22 cellular contexts compared by ENCODE assay signal in the genomic region with DNA sequence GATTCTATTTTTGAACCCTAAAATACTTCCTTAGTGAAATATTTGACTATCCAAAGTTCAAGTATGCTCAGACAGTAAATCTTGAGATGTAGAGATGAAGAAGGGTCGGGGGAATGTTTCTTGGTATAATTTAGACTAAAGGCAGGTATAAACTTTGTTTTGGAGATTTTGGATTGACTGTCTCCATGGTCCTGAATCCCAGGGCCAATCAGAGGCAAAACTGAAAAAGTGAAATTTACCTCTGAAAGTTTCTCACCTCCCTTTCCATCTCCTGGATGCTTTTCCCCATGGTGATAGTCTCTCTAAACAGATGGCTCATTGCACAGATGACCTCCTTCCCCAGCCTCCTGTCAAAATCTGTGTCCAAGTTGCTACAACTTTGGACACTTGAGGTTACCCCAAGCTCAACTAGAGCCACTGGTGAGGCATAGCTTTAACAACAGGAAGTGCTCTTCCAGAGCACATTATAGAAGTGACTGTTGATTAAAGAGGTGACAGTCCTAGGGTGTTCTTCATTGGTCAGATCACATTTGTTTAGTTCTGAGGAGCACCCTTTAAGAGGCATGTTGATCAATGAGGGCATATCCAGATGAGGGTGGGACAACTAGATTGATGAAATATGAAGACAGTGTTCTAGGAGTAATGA.
DNase-seq lines count a peak whose midpoint lies in the region; ATAC-seq, FAIRE-seq and TF ChIP-seq lines count a peak whose summit lies in the region.
"Had no signal": no experiment of that assay in that cellular context is flagged by ENCODE, and none has a peak within 500 bp of the region (broad histone marks: within the 10 kb centered on the region; RNA-seq: fewer than 3 reads in every experiment).

No MANE protein-coding gene starts in this region.

- peaks cover 75% of the 10 kb centered on the region for H3K4me1 Mint-ChIP-seq in activated T-cell treated with anti-CD3 and anti-CD28 coated beads, Interleukin-2, amount 50 U/mL, for 72 hours (ENCODE audit: low read depth)
- peaks cover 65% of the 10 kb centered on the region for H3K4me1 Mint-ChIP-seq in activated naive CD8-positive, alpha-beta T cell (ENCODE audit: low read depth)

- peaks cover 0 to 5% of the 10 kb centered on the region in 2 donors for H3K9me3 Mint-ChIP-seq in activated T-cell treated with anti-CD3 and anti-CD28 coated beads, Interleukin-2, amount 50 U/mL, for 72 hours
- H3K9me3 Mint-ChIP-seq in activated naive CD8-positive, alpha-beta T cell (ENCODE audit: low read depth), result peaks cover 10% of the 10 kb centered on the region

- H3K27me3 Mint-ChIP-seq in activated T-cell treated with anti-CD3 and anti-CD28 coated beads, Interleukin-2, amount 50 U/mL, for 72 hours (ENCODE audit: low read depth), result no peaks in the 10 kb centered on the region
- no peaks in the 10 kb centered on the region for H3K27me3 Mint-ChIP-seq in activated naive CD8-positive, alpha-beta T cell
- H3K27me3 Mint-ChIP-seq: CD4-positive, alpha-beta memory T cell had no signal

- 0 out of 2 replicates have a peak overlapping the region, but pooled peaks have one; percentile 26 for H3K9ac ChIP-seq in Karpas-422 (ENCODE audit: low read length)
- no peak overlapping the region for H3K9ac ChIP-seq in kidney (ENCODE audit: low read length in 2 of 2)
- H3K9ac ChIP-seq: KMS-11 had no signal

- peak overlapping the region; percentile 79 for H3K27ac ChIP-seq in Karpas-422 (ENCODE audit: low read length)
- no peak overlapping the region for H3K27ac ChIP-seq in kidney (ENCODE audit: low read depth in 2 of 2, low read length in 2 of 2)
- H3K27ac ChIP-seq: KMS-11 had no signal

- peaks cover 83% of the 10 kb centered on the region for H3K4me1 ChIP-seq in Karpas-422 (ENCODE audit: low read length)
- H3K4me1 ChIP-seq in kidney (ENCODE audit: control insufficient read depth in 1 of 2, insufficient read depth in 1 of 2, low read depth in 1 of 2, low read length in 2 of 2), result no peaks in the 10 kb centered on the region
- H3K4me1 ChIP-seq: Caco-2 had no signal

- peak overlapping the region; percentile 75 for H3K4me2 ChIP-seq in Karpas-422 (ENCODE audit: low read depth, low read length, poor library complexity, severe bottlenecking)
- H3K4me2 ChIP-seq: KMS-11 had no signal

- H3K4me3 Mint-ChIP-seq in activated T-cell treated with anti-CD3 and anti-CD28 coated beads, Interleukin-2, amount 50 U/mL, for 72 hours, result peak overlapping the region; percentile 40 to 46
- no peak overlapping the region for H3K4me3 Mint-ChIP-seq in activated naive CD8-positive, alpha-beta T cell
- H3K4me3 Mint-ChIP-seq: CD4-positive, alpha-beta memory T cell had no signal

- H3K79me2 ChIP-seq in Karpas-422 (ENCODE audit: low read length), result no peaks in the 10 kb centered on the region

- H3K27ac Mint-ChIP-seq in activated T-cell treated with anti-CD3 and anti-CD28 coated beads, Interleukin-2, amount 50 U/mL, for 72 hours, result no peak overlapping the region
- peak overlapping the region; percentile 61 for H3K27ac Mint-ChIP-seq in activated naive CD8-positive, alpha-beta T cell

- H3K4me3 ChIP-seq in Karpas-422 (ENCODE audit: low read length), result no peak overlapping the region
- no peak overlapping the region for H3K4me3 ChIP-seq in kidney (ENCODE audit: low read length in 2 of 2)

- H4K20me1 ChIP-seq in Karpas-422 (ENCODE audit: insufficient read depth, low read depth, low read length), result no peaks in the 10 kb centered on the region

- intact Hi-C loops in posterior cingulate gyrus (cut with DNase I) (no loop called here), kidney (cut with DNase I) (no loop called here)

- H3K36me3 ChIP-seq in Karpas-422 (ENCODE audit: insufficient read depth, low read length) (no peaks in the 10 kb centered on the region), kidney (ENCODE audit: control insufficient read depth in 1 of 2, insufficient read depth in 2 of 2, low read length in 2 of 2) (no peaks in the 10 kb centered on the region)

- peaks cover 27 to 28% of the 10 kb centered on the region in 2 donors for H3K36me3 Mint-ChIP-seq in activated T-cell treated with anti-CD3 and anti-CD28 coated beads, Interleukin-2, amount 50 U/mL, for 72 hours (ENCODE audit: insufficient read depth in 2 of 2)
- peaks cover 7% of the 10 kb centered on the region for H3K36me3 Mint-ChIP-seq in activated naive CD8-positive, alpha-beta T cell
- H3K36me3 Mint-ChIP-seq: CD4-positive, alpha-beta memory T cell had no signal

- FAIRE-seq in frontal cortex (lab: Jason Lieb, UNC) (no peak), kidney (lab: Jason Lieb, UNC) (no peak)
- FAIRE-seq: HTR-8/SVneo had no signal

- no peak for TF ChIP-seq CTCF in kidney (IDR thresholded peaks at IDR 0.05; ENCODE audit: borderline replicate concordance, extremely low read depth, insufficient read depth)

- ATAC-seq in activated T-cell treated with anti-CD3 and anti-CD28 coated beads, Interleukin-2, amount 50 U/mL, for 72 hours (replicated peaks in 1 of 2), result no peak
- ATAC-seq: Panc1 had no signal

- H2AFZ ChIP-seq in Karpas-422 (ENCODE audit: low read length), result peak overlapping the region; percentile 5; the same call in 1 of the 2 replicates

- H3K9me3 ChIP-seq in Karpas-422 (ENCODE audit: low read length) (no peaks in the 10 kb centered on the region), kidney (ENCODE audit: control insufficient read depth in 1 of 2, low read length in 2 of 2) (no peaks in the 10 kb centered on the region)
- H3K9me3 ChIP-seq: Caco-2 had no signal

- no peak for DNase-seq in activated T-cell treated with anti-CD3 and anti-CD28 coated beads, Interleukin-2, amount 50 U/mL, for 72 hours
- no peak for DNase-seq in activated T-cell treated with anti-CD3 and anti-CD28 coated beads, Interleukin-2, amount 50 U/mL, for 48 hours
- DNase-seq in Karpas-422 (no peak), frontal cortex (ENCODE audit: low spot score in 2 of 2) (no peak), posterior cingulate gyrus (no peak), kidney (no peak)
- DNase-seq: Caco-2; CD4-positive, alpha-beta memory T cell; DMS 273 treated with DMSO at 0.1 percent for 48 hours; DND-41; GOT3; HCEC 1CT; NCI-H1105; NCI-H2029 treated with DMSO at 0.1 percent for 48 hours; NCI-H345; NCI-H524 treated with DMSO at 0.1 percent for 48 hours; NCI-H82; SIG-M5 had no signal

- no peaks in the 10 kb centered on the region for H3K9me2 ChIP-seq in Karpas-422 (replicated peaks; ENCODE audit: insufficient read depth, low read length)

- 0 out of 2 replicates have a peak, but pooled peaks cover 4% of the 10 kb centered on the region for H3K27me3 ChIP-seq in Karpas-422 (ENCODE audit: low read length)
